ENCODE assay signal across 1 cellular context in the genomic region with DNA sequence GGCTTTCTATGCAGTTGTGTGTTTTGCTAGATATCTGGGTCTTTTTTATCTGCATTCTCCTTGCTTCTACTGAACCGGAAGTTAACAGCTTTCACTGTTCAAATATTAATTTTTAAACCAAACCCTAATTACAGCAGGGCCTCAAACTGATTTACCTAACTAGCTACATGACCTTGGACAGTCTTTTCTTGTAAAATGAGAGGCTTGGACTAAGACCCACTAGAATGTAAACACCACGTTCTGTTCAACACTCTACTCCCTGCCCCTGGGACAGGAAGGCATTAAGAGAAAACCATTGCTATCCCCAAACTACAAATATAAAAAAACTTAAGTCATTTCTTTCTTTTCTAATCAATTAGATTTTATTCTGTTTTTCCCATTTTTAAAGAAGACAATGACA.
TF ChIP-seq lines count a peak whose summit lies in the region.

No MANE protein-coding gene starts in this region.

TF ChIP-seq in GM12878, 131 proteins besides CTCF, POLR2A, EP300 and RAD21 (continued from another document):
- TF ChIP-seq, protein P1, sequence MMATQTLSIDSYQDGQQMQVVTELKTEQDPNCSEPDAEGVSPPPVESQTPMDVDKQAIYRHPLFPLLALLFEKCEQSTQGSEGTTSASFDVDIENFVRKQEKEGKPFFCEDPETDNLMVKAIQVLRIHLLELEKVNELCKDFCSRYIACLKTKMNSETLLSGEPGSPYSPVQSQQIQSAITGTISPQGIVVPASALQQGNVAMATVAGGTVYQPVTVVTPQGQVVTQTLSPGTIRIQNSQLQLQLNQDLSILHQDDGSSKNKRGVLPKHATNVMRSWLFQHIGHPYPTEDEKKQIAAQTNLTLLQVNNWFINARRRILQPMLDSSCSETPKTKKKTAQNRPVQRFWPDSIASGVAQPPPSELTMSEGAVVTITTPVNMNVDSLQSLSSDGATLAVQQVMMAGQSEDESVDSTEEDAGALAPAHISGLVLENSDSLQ (IDR thresholded peaks at IDR 0.05) = no peak
- TF ChIP-seq RFX5 (IDR thresholded peaks at IDR 0.05; ENCODE audit: low read depth, low read length) = no peak
- TF ChIP-seq ZNF24 (IDR thresholded peaks at IDR 0.05) = peak; percentile 74; the same call in 1 of the 2 replicates
- TF ChIP-seq HCFC1 (IDR thresholded peaks at IDR 0.05; ENCODE audit: low read length) = no peak
- no peak for TF ChIP-seq PML (IDR thresholded peaks at IDR 0.05; ENCODE audit: low read length)
- TF ChIP-seq, protein P2, sequence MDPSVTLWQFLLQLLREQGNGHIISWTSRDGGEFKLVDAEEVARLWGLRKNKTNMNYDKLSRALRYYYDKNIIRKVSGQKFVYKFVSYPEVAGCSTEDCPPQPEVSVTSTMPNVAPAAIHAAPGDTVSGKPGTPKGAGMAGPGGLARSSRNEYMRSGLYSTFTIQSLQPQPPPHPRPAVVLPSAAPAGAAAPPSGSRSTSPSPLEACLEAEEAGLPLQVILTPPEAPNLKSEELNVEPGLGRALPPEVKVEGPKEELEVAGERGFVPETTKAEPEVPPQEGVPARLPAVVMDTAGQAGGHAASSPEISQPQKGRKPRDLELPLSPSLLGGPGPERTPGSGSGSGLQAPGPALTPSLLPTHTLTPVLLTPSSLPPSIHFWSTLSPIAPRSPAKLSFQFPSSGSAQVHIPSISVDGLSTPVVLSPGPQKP (IDR thresholded peaks at IDR 0.05; ENCODE audit: low read depth, low read length) = 0 out of 2 replicates have a peak, but pooled peaks have one; percentile 15
- no peak for TF ChIP-seq JUND (IDR thresholded peaks at IDR 0.05; ENCODE audit: low read depth, low read length)
- no peak for TF ChIP-seq LARP7 (IDR thresholded peaks at IDR 0.05)
- no peak for TF ChIP-seq ZZZ3 (IDR thresholded peaks at IDR 0.05; ENCODE audit: control insufficient read depth, insufficient read length, low read depth)
- no peak for TF ChIP-seq CHD1 (IDR thresholded peaks at IDR 0.05; ENCODE audit: low read depth, low read length)
- no peak for TF ChIP-seq RUNX3 (IDR thresholded peaks at IDR 0.05; ENCODE audit: low read length)
- TF ChIP-seq MYB (IDR thresholded peaks at IDR 0.05; ENCODE audit: borderline replicate concordance, low read depth, low read length) = no peak
